ENCODE assay signal across 8 cellular contexts in genomic region chr5:60649288-60649917, GRCh38. TPM values are rescaled to one million over a fixed set of nuclear protein-coding genes. Genes with fewer than 3 reads are reported as not detected.
DNase-seq lines count a peak whose midpoint lies in the region; ATAC-seq and TF ChIP-seq lines count a peak whose summit lies in the region.

No MANE protein-coding gene starts in this region.

- H3K27me3 Mint-ChIP-seq in CD14-positive monocyte (ENCODE audit: low read depth in 3 of 3): no peaks in the 10 kb centered on the region

- intact Hi-C loops in CD14-positive monocyte (cut with micrococcal nuclease): no loop called here

- ATAC-seq in GM18858 (IDR thresholded peaks at IDR 0.05; ENCODE audit: unreplicated experiment) (peak; percentile 66), HG03520 (IDR thresholded peaks at IDR 0.05; ENCODE audit: unreplicated experiment) (peak; percentile 84)

- peak; percentile 74 for TF ChIP-seq CTCF in CD14-positive monocyte (IDR thresholded peaks at IDR 0.05)

- H3K36me3 Mint-ChIP-seq in CD14-positive monocyte: peaks cover 1 to 15% of the 10 kb centered on the region in 2 donors

- no peak overlapping the region for H3K27ac Mint-ChIP-seq in CD14-positive monocyte

- H3K9me3 Mint-ChIP-seq in CD14-positive monocyte: peaks cover 0 to 5% (median 0%) of the 10 kb centered on the region in 7 donors

- peaks cover 16% of the 10 kb centered on the region for H3K4me1 Mint-ChIP-seq in CD14-positive monocyte

- DNase-seq in CD14-positive monocyte (ENCODE audit: low spot score): no peak
- DNase-seq in SW480 (ENCODE audit: low spot score): peak; percentile 37
- DNase-seq in iris pigment epithelial cell (ENCODE audit: low read depth): peak; percentile 58
- no peak for DNase-seq in activated CD4-positive, CD25-positive, alpha-beta regulatory T cell (lab: John Stamatoyannopoulos, UW)
- no peak for DNase-seq in NCI-H2196 (lab: John Stamatoyannopoulos, UW; ENCODE audit: unreplicated experiment)
- no peak for DNase-seq in NCI-H2029 (lab: John Stamatoyannopoulos, UW)

- H3K4me3 Mint-ChIP-seq in CD14-positive monocyte: no peak overlapping the region

RNA-seq across cellular contexts. Expression of gene DEPDC1B, which starts 50.6 kb away (rescaled TPM):
- polyA plus RNA-seq in CD14-positive monocyte: under 1 TPM; 0.14 to 0.56 TPM

Comparison
In these comparisons a context has a peak if more than half of its experiments do, and no peak if none do; other contexts are left out.
1. DNase-seq: peak in SW480 (single experiment) and iris pigment epithelial cell (single experiment); none in CD14-positive monocyte (single experiment), activated CD4-positive, CD25-positive, alpha-beta regulatory T cell (0 of 4), NCI-H2196 (single experiment) and NCI-H2029 (single experiment).